22 cellular contexts compared by ENCODE assay signal in genomic region chr2:233234996-233235395, GRCh38.
DNase-seq lines count a peak whose midpoint lies in the region; ATAC-seq lines count a peak whose summit lies in the region.
"Had no signal": no experiment of that assay in that cellular context is flagged by ENCODE, and none has a peak within 500 bp of the region (broad histone marks: within the 10 kb centered on the region; RNA-seq: fewer than 3 reads in every experiment).

No MANE protein-coding gene starts in this region.

- peaks cover 25% of the 10 kb centered on the region for H3K9me3 Mint-ChIP-seq in T-helper 2 cell treated with Interferon-gamma antibody and Interleukin-4, amounts not matched to agents 5 μg/mL and 100 μg/mL, for 36 hours
- no peaks in the 10 kb centered on the region for H3K9me3 Mint-ChIP-seq in stimulated activated naive CD8-positive, alpha-beta T cell treated with anti-CD3 and anti-CD28 coated beads, Interleukin-15, Interleukin-2, amounts not matched to agents 100 ng/mL and 50 ng/mL, for 24 hours
- peaks cover 0 to 9% of the 10 kb centered on the region in 2 donors for H3K9me3 Mint-ChIP-seq in stimulated activated naive CD8-positive, alpha-beta T cell treated with anti-CD3 and anti-CD28 coated beads, Interleukin-15, amount 100 ng/mL, for 72 hours
- no peaks in the 10 kb centered on the region for H3K9me3 Mint-ChIP-seq in activated naive CD8-positive, alpha-beta T cell treated with anti-CD3 and anti-CD28 coated beads, Interleukin-2, amount 50 U/mL, for 24 hours
- H3K9me3 Mint-ChIP-seq in stimulated activated effector memory CD8-positive, alpha-beta T cell treated with anti-CD3 and anti-CD28 coated beads, Interleukin-12 subunit alpha, Interleukin-12 subunit beta, amount 100 ng/mL, for 72 hours: peaks cover 5% of the 10 kb centered on the region
- H3K9me3 Mint-ChIP-seq: CD8-positive, alpha-beta T cell; GM23338; HFFc6 had no signal

- ATAC-seq in stimulated activated naive CD8-positive, alpha-beta T cell treated with anti-CD3 and anti-CD28 coated beads, Interleukin-15, amount 100 ng/mL, for 72 hours: no peak
- ATAC-seq in activated naive CD8-positive, alpha-beta T cell treated with anti-CD3 and anti-CD28 coated beads, Interleukin-2, amount 50 U/mL, for 24 hours: no peak
- no peak for ATAC-seq in stimulated activated effector memory CD8-positive, alpha-beta T cell treated with anti-CD3 and anti-CD28 coated beads, Interleukin-12 subunit alpha, Interleukin-12 subunit beta, amount 100 ng/mL, for 72 hours
- ATAC-seq: CD8-positive, alpha-beta T cell; GM23338; PC-3 had no signal

- peak; percentile 21 for DNase-seq in T-helper 2 cell treated with Interferon-gamma antibody and Interleukin-4, amounts not matched to agents 5 μg/mL and 100 μg/mL, for 36 hours (ENCODE audit: low spot score)
- no peak for DNase-seq in T-helper 2 cell
- DNase-seq in stimulated activated naive CD8-positive, alpha-beta T cell treated with anti-CD3 and anti-CD28 coated beads, Interleukin-15, amount 100 ng/mL, for 72 hours: no peak
- no peak for DNase-seq in activated naive CD8-positive, alpha-beta T cell treated with anti-CD3 and anti-CD28 coated beads, Interleukin-2, amount 50 U/mL, for 24 hours
- no peak for DNase-seq in stimulated activated effector memory CD8-positive, alpha-beta T cell treated with anti-CD3 and anti-CD28 coated beads, Interleukin-12 subunit alpha, Interleukin-12 subunit beta, amount 100 ng/mL, for 72 hours (ENCODE audit: low spot score in 2 of 2)
- DNase-seq in NCI-H2171 treated with DMSO at 0.1 percent for 48 hours (lab: John Stamatoyannopoulos, UW): no peak
- no peak for DNase-seq in T-helper 9 cell
- DNase-seq: Caco-2; CD8-positive, alpha-beta T cell; HFFc6; KBM-7; NCI-H1105; NCI-H146; NCI-H1930; NCI-H446 treated with DMSO at 0.1 percent for 48 hours; NCI-H526; NCI-H82; NK-92 treated with Interleukin-12 subunit alpha and Interleukin-12 subunit beta, amount 100 ng/mL, for 24 hours; PC-3 had no signal

- H3K4me1 Mint-ChIP-seq in T-helper 2 cell treated with Interferon-gamma antibody and Interleukin-4, amounts not matched to agents 5 μg/mL and 100 μg/mL, for 36 hours (ENCODE audit: low read depth): peaks cover 71% of the 10 kb centered on the region
- peaks cover 74% of the 10 kb centered on the region for H3K4me1 Mint-ChIP-seq in stimulated activated naive CD8-positive, alpha-beta T cell treated with anti-CD3 and anti-CD28 coated beads, Interleukin-15, Interleukin-2, amounts not matched to agents 100 ng/mL and 50 ng/mL, for 24 hours (ENCODE audit: low read depth)
- H3K4me1 Mint-ChIP-seq in stimulated activated naive CD8-positive, alpha-beta T cell treated with anti-CD3 and anti-CD28 coated beads, Interleukin-15, amount 100 ng/mL, for 72 hours: peaks cover 74% of the 10 kb centered on the region
- H3K4me1 Mint-ChIP-seq in activated naive CD8-positive, alpha-beta T cell treated with anti-CD3 and anti-CD28 coated beads, Interleukin-2, amount 50 U/mL, for 24 hours: peaks cover 63% of the 10 kb centered on the region
- peaks cover 82% of the 10 kb centered on the region for H3K4me1 Mint-ChIP-seq in stimulated activated effector memory CD8-positive, alpha-beta T cell treated with anti-CD3 and anti-CD28 coated beads, Interleukin-12 subunit alpha, Interleukin-12 subunit beta, amount 100 ng/mL, for 72 hours
- H3K4me1 Mint-ChIP-seq: GM23338 had no signal

- H3K36me3 Mint-ChIP-seq in T-helper 2 cell treated with Interferon-gamma antibody and Interleukin-4, amounts not matched to agents 5 μg/mL and 100 μg/mL, for 36 hours (ENCODE audit: low read depth): peaks cover 28% of the 10 kb centered on the region
- H3K36me3 Mint-ChIP-seq in stimulated activated naive CD8-positive, alpha-beta T cell treated with anti-CD3 and anti-CD28 coated beads, Interleukin-15, Interleukin-2, amounts not matched to agents 100 ng/mL and 50 ng/mL, for 24 hours (ENCODE audit: low read depth): no peaks in the 10 kb centered on the region
- no peaks in the 10 kb centered on the region for H3K36me3 Mint-ChIP-seq in activated naive CD8-positive, alpha-beta T cell treated with anti-CD3 and anti-CD28 coated beads, Interleukin-2, amount 50 U/mL, for 24 hours (ENCODE audit: low read depth)
- peaks cover 24% of the 10 kb centered on the region for H3K36me3 Mint-ChIP-seq in stimulated activated effector memory CD8-positive, alpha-beta T cell treated with anti-CD3 and anti-CD28 coated beads, Interleukin-12 subunit alpha, Interleukin-12 subunit beta, amount 100 ng/mL, for 72 hours
- H3K36me3 Mint-ChIP-seq: CD8-positive, alpha-beta T cell had no signal

- H3K4me3 Mint-ChIP-seq in T-helper 2 cell treated with Interferon-gamma antibody and Interleukin-4, amounts not matched to agents 5 μg/mL and 100 μg/mL, for 36 hours: peak overlapping the region; percentile 24
- no peak overlapping the region for H3K4me3 Mint-ChIP-seq in stimulated activated naive CD8-positive, alpha-beta T cell treated with anti-CD3 and anti-CD28 coated beads, Interleukin-15, Interleukin-2, amounts not matched to agents 100 ng/mL and 50 ng/mL, for 24 hours
- H3K4me3 Mint-ChIP-seq in stimulated activated naive CD8-positive, alpha-beta T cell treated with anti-CD3 and anti-CD28 coated beads, Interleukin-15, amount 100 ng/mL, for 72 hours: no peak overlapping the region
- no peak overlapping the region for H3K4me3 Mint-ChIP-seq in activated naive CD8-positive, alpha-beta T cell treated with anti-CD3 and anti-CD28 coated beads, Interleukin-2, amount 50 U/mL, for 24 hours
- H3K4me3 Mint-ChIP-seq in stimulated activated effector memory CD8-positive, alpha-beta T cell treated with anti-CD3 and anti-CD28 coated beads, Interleukin-12 subunit alpha, Interleukin-12 subunit beta, amount 100 ng/mL, for 72 hours: peak overlapping the region; percentile 48
- H3K4me3 Mint-ChIP-seq: B cell; CD8-positive, alpha-beta T cell; GM23338; HFFc6 had no signal

- peaks cover 3% of the 10 kb centered on the region for H3K27me3 Mint-ChIP-seq in T-helper 2 cell treated with Interferon-gamma antibody and Interleukin-4, amounts not matched to agents 5 μg/mL and 100 μg/mL, for 36 hours (ENCODE audit: low read depth)
- no peaks in the 10 kb centered on the region for H3K27me3 Mint-ChIP-seq in stimulated activated naive CD8-positive, alpha-beta T cell treated with anti-CD3 and anti-CD28 coated beads, Interleukin-15, Interleukin-2, amounts not matched to agents 100 ng/mL and 50 ng/mL, for 24 hours
- no peaks in the 10 kb centered on the region for H3K27me3 Mint-ChIP-seq in stimulated activated naive CD8-positive, alpha-beta T cell treated with anti-CD3 and anti-CD28 coated beads, Interleukin-15, amount 100 ng/mL, for 72 hours
- no peaks in the 10 kb centered on the region for H3K27me3 Mint-ChIP-seq in activated naive CD8-positive, alpha-beta T cell treated with anti-CD3 and anti-CD28 coated beads, Interleukin-2, amount 50 U/mL, for 24 hours
- H3K27me3 Mint-ChIP-seq: B cell had no signal

- peak overlapping the region; percentile 89 for H3K27ac Mint-ChIP-seq in T-helper 2 cell treated with Interferon-gamma antibody and Interleukin-4, amounts not matched to agents 5 μg/mL and 100 μg/mL, for 36 hours
- H3K27ac Mint-ChIP-seq in stimulated activated naive CD8-positive, alpha-beta T cell treated with anti-CD3 and anti-CD28 coated beads, Interleukin-15, Interleukin-2, amounts not matched to agents 100 ng/mL and 50 ng/mL, for 24 hours: peak overlapping the region; percentile 92
- H3K27ac Mint-ChIP-seq in stimulated activated naive CD8-positive, alpha-beta T cell treated with anti-CD3 and anti-CD28 coated beads, Interleukin-15, amount 100 ng/mL, for 72 hours: no peak overlapping the region
- peak overlapping the region; percentile 77 for H3K27ac Mint-ChIP-seq in activated naive CD8-positive, alpha-beta T cell treated with anti-CD3 and anti-CD28 coated beads, Interleukin-2, amount 50 U/mL, for 24 hours
- peak overlapping the region; percentile 74 for H3K27ac Mint-ChIP-seq in stimulated activated effector memory CD8-positive, alpha-beta T cell treated with anti-CD3 and anti-CD28 coated beads, Interleukin-12 subunit alpha, Interleukin-12 subunit beta, amount 100 ng/mL, for 72 hours
- H3K27ac Mint-ChIP-seq: B cell; CD8-positive, alpha-beta T cell; GM23338; HFFc6 had no signal

Comparison
In these comparisons a context has a peak if more than half of its experiments do, and no peak if none do; other contexts are left out.
1. H3K27ac Mint-ChIP-seq: peak in T-helper 2 cell treated with Interferon-gamma antibody and Interleukin-4, amounts not matched to agents 5 μg/mL and 100 μg/mL, for 36 hours (single experiment), stimulated activated naive CD8-positive, alpha-beta T cell treated with anti-CD3 and anti-CD28 coated beads, Interleukin-15, Interleukin-2, amounts not matched to agents 100 ng/mL and 50 ng/mL, for 24 hours (single experiment), activated naive CD8-positive, alpha-beta T cell treated with anti-CD3 and anti-CD28 coated beads, Interleukin-2, amount 50 U/mL, for 24 hours (single experiment) and stimulated activated effector memory CD8-positive, alpha-beta T cell treated with anti-CD3 and anti-CD28 coated beads, Interleukin-12 subunit alpha, Interleukin-12 subunit beta, amount 100 ng/mL, for 72 hours (single experiment); none in stimulated activated naive CD8-positive, alpha-beta T cell treated with anti-CD3 and anti-CD28 coated beads, Interleukin-15, amount 100 ng/mL, for 72 hours (0 of 2).
2. H3K4me3 Mint-ChIP-seq: peak in T-helper 2 cell treated with Interferon-gamma antibody and Interleukin-4, amounts not matched to agents 5 μg/mL and 100 μg/mL, for 36 hours (single experiment) and stimulated activated effector memory CD8-positive, alpha-beta T cell treated with anti-CD3 and anti-CD28 coated beads, Interleukin-12 subunit alpha, Interleukin-12 subunit beta, amount 100 ng/mL, for 72 hours (single experiment); none in stimulated activated naive CD8-positive, alpha-beta T cell treated with anti-CD3 and anti-CD28 coated beads, Interleukin-15, Interleukin-2, amounts not matched to agents 100 ng/mL and 50 ng/mL, for 24 hours (single experiment), stimulated activated naive CD8-positive, alpha-beta T cell treated with anti-CD3 and anti-CD28 coated beads, Interleukin-15, amount 100 ng/mL, for 72 hours (0 of 2) and activated naive CD8-positive, alpha-beta T cell treated with anti-CD3 and anti-CD28 coated beads, Interleukin-2, amount 50 U/mL, for 24 hours (single experiment).